ENCODE assay signal across 8 cellular contexts in genomic region chr16:1414532-1415265, GRCh38. TPM values are rescaled to one million over a fixed set of nuclear protein-coding genes. Genes with fewer than 3 reads are reported as not detected.
DNase-seq lines count a peak whose midpoint lies in the region; ATAC-seq and TF ChIP-seq lines count a peak whose summit lies in the region.

A gene with protein sequence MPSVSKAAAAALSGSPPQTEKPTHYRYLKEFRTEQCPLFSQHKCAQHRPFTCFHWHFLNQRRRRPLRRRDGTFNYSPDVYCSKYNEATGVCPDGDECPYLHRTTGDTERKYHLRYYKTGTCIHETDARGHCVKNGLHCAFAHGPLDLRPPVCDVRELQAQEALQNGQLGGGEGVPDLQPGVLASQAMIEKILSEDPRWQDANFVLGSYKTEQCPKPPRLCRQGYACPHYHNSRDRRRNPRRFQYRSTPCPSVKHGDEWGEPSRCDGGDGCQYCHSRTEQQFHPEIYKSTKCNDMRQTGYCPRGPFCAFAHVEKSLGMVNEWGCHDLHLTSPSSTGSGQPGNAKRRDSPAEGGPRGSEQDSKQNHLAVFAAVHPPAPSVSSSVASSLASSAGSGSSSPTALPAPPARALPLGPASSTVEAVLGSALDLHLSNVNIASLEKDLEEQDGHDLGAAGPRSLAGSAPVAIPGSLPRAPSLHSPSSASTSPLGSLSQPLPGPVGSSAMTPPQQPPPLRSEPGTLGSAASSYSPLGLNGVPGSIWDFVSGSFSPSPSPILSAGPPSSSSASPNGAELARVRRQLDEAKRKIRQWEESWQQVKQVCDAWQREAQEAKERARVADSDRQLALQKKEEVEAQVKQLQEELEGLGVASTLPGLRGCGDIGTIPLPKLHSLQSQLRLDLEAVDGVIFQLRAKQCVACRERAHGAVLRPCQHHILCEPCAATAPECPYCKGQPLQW (minus strand): TSS chr16:1414704. CDS start chr16:1414691, 13 bp downstream.

- H3K9me3 ChIP-seq in HUES6 (ENCODE audit: control insufficient read depth, insufficient read depth, low read depth, low read length) (no peaks in the 10 kb centered on the region), adrenal gland (replicated peaks in 1 of 3) (no peaks in the 10 kb centered on the region), psoas muscle (no peaks in the 10 kb centered on the region)

- peaks cover 3% of the 10 kb centered on the region for H3K36me3 Mint-ChIP-seq in T-helper 1 cell treated with Interleukin-12 subunit alpha and Interleukin-12 subunit beta and Interleukin-4 antibody, amounts not matched to agents 30 μg/mL and 1 μg/mL, for 36 hours (ENCODE audit: low read depth)

- peak within 1 kb of the TSS; percentile 90 for H3K4me3 ChIP-seq in HUES6 (ENCODE audit: low read depth, low read length)
- H3K4me3 ChIP-seq in adrenal gland: peak within 1 kb of the TSS; percentile 45 to 98 (median 74)
- H3K4me3 ChIP-seq in psoas muscle: peak within 1 kb of the TSS; percentile 92

- TF ChIP-seq POLR2A in GM18526 (IDR thresholded peaks at IDR 0.05; ENCODE audit: extremely low read depth, insufficient read length): peak; percentile 49
- no peak for TF ChIP-seq POLR2A in adrenal gland (IDR thresholded peaks at IDR 0.05)

- intact Hi-C loops in adrenal gland (cut with DNase I): loop anchor here in 1 of 2 donors (10.0 kb wide), 2 partner anchors 50 to 100 kb away; no protein-coding TSS in a partner anchor
- intact Hi-C loops in left ventricle myocardium superior (cut with micrococcal nuclease): no loop called here
- intact Hi-C loops in psoas muscle (cut with DNase I): loop anchor here (5.0 kb wide), 2 partner anchors 37 to 52 kb away; no protein-coding TSS in a partner anchor

- H3K36me3 ChIP-seq in HUES6 (ENCODE audit: control insufficient read depth, insufficient read depth, low read length): peaks cover 5% of the 10 kb centered on the region; the same call in 1 of the 2 replicates
- H3K36me3 ChIP-seq in adrenal gland (replicated peaks in 1 of 2): peaks cover 0 to 4% of the 10 kb centered on the region in 2 donors
- peaks cover 0 to 12% of the 10 kb centered on the region in 2 donors for H3K36me3 ChIP-seq in psoas muscle (ENCODE audit: insufficient read depth in 1 of 2, low read depth in 1 of 2)

- H3K4me1 ChIP-seq in HUES6 (ENCODE audit: control insufficient read depth, insufficient read depth, low read length) (peaks cover 11% of the 10 kb centered on the region; the same call in 1 of the 2 replicates), adrenal gland (replicated peaks in 1 of 2) (peaks cover 7 to 15% of the 10 kb centered on the region in 2 donors), psoas muscle (peaks cover 18% of the 10 kb centered on the region)

- H3K27me3 Mint-ChIP-seq in T-helper 1 cell treated with Interleukin-12 subunit alpha and Interleukin-12 subunit beta and Interleukin-4 antibody, amounts not matched to agents 30 μg/mL and 1 μg/mL, for 36 hours (ENCODE audit: low read depth): no peaks in the 10 kb centered on the region

- 1 to 8% (median 4%) methylated on average over 4 to 48 of the region's 72 CpGs for WGBS in adrenal gland, 4 donors
- WGBS in psoas muscle, 3 donors: 2 to 6% (median 3%) methylated on average over 21 to 62 of the region's 72 CpGs

- H3K27ac ChIP-seq in HUES6 (ENCODE audit: low read depth, low read length): no peak within 1 kb of the TSS; the same call in 1 of the 2 replicates
- H3K27ac ChIP-seq in adrenal gland: peak within 1 kb of the TSS; percentile 34 to 93 (median 74)
- H3K27ac ChIP-seq in psoas muscle: peak within 1 kb of the TSS; percentile 80

- peaks cover 4% of the 10 kb centered on the region for H3K4me1 Mint-ChIP-seq in T-helper 1 cell treated with Interleukin-12 subunit alpha and Interleukin-12 subunit beta and Interleukin-4 antibody, amounts not matched to agents 30 μg/mL and 1 μg/mL, for 36 hours (ENCODE audit: low read depth)

- no peaks in the 10 kb centered on the region for H3K9me3 Mint-ChIP-seq in T-helper 1 cell treated with Interleukin-12 subunit alpha and Interleukin-12 subunit beta and Interleukin-4 antibody, amounts not matched to agents 30 μg/mL and 1 μg/mL, for 36 hours

- ATAC-seq in left ventricle myocardium superior: peak; percentile 60
- ATAC-seq in psoas muscle: peak; percentile 37 to 45 (median 42)

- H3K4me3 Mint-ChIP-seq in T-helper 1 cell treated with Interleukin-12 subunit alpha and Interleukin-12 subunit beta and Interleukin-4 antibody, amounts not matched to agents 30 μg/mL and 1 μg/mL, for 36 hours: peak within 1 kb of the TSS; percentile 82

- peak within 1 kb of the TSS; percentile 83 for H3K27ac Mint-ChIP-seq in T-helper 1 cell treated with Interleukin-12 subunit alpha and Interleukin-12 subunit beta and Interleukin-4 antibody, amounts not matched to agents 30 μg/mL and 1 μg/mL, for 36 hours

- H3K9ac ChIP-seq in HUES6 (ENCODE audit: low read length): peak within 1 kb of the TSS; percentile 66

- TF ChIP-seq CTCF in adrenal gland (IDR thresholded peaks at IDR 0.05) (no peak), psoas muscle (IDR thresholded peaks at IDR 0.05) (no peak)

- H3K27me3 ChIP-seq in HUES6 (ENCODE audit: control insufficient read depth, insufficient read depth, low read length) (no peaks in the 10 kb centered on the region), adrenal gland (no peaks in the 10 kb centered on the region), psoas muscle (ENCODE audit: insufficient read depth in 3 of 3, low read length in 2 of 3) (no peaks in the 10 kb centered on the region)

- no peak for DNase-seq in A172 (ENCODE audit: low spot score)
- DNase-seq in adrenal gland: peak; percentile 66 to 84 (median 80)
- peak; percentile 92 for DNase-seq in left ventricle myocardium superior
- peak; percentile 82 to 90 for DNase-seq in psoas muscle
- peak; percentile 74 for DNase-seq in ureter (ENCODE audit: low spot score)

RNA-seq across cellular contexts. Expression of the gene that starts here (rescaled TPM):
- total RNA-seq in A172 (2014; rRNA removed; shearing (Covaris generic)): 25.5 and 31.6 TPM in 2 replicates
- total RNA-seq in adrenal gland (100 to 1,000 TPM in 1 of 8 donors, 10 to 100 TPM in 7; 11.5 to 174 (median 39.0) TPM), left ventricle myocardium superior (16.4 TPM), psoas muscle (10 to 100 TPM; 21.9 to 41.0 (median 34.2) TPM), ureter (16.7 TPM)
- polyA plus RNA-seq in adrenal gland (10 to 100 TPM; 10.1 to 27.9 (median 11.8) TPM), psoas muscle (10 to 100 TPM; 17.3 to 58.7 (median 19.2) TPM)
